Comparison of ENCODE assay signal across 1 cellular context in genomic region chr1:23178931-23179330, GRCh38.
TF ChIP-seq lines count a peak whose summit lies in the region.

No MANE protein-coding gene starts in this region.

TF ChIP-seq in WTC11, 78 proteins besides CTCF, POLR2A, EP300 and RAD21 (continued from another document):
- no peak for TF ChIP-seq AR (CRISPR knock-in tag; IDR thresholded peaks at IDR 0.05)
- TF ChIP-seq E2F4 (CRISPR knock-in tag; IDR thresholded peaks at IDR 0.05; ENCODE audit: borderline replicate concordance, low read depth), result no peak
- TF ChIP-seq ATF1 (CRISPR knock-in tag; IDR thresholded peaks at IDR 0.05), result no peak
- no peak for TF ChIP-seq RORB (CRISPR knock-in tag; IDR thresholded peaks at IDR 0.05)
